In the genomic region with DNA sequence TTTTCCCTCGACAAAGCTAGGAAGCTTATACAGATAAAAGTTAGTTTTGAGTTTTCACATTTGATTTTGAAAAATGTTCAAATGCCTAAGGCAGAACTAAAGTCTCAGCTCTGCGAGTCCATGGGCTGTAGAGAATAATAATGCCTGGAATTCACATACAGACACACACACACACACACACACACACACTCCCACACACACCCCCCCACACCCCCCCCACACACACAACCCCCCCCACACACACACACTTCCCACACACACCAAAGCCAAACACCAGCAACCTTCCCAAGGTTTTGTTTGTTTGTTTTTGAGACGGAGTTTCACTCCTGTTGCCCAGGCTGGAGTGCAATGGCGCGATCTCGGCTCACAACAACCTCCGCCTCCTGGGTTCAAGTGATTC, we compare ENCODE assay signal across 35 cellular contexts.
"Had no signal": no experiment of that assay in that cellular context is flagged by ENCODE, and none has a peak within 500 bp of the region (broad histone marks: within the 10 kb centered on the region; RNA-seq: fewer than 3 reads in every experiment).

No MANE protein-coding gene starts in this region.

- H3K4me3 ChIP-seq: adrenal gland, body of pancreas, breast epithelium had no signal

- H3K9me3 ChIP-seq: adrenal gland, body of pancreas, breast epithelium had no signal

- H3K9me3 Mint-ChIP-seq: activated CD4-positive, alpha-beta memory T cell treated with anti-CD3 and anti-CD28 coated beads for 36 hours; activated CD8-positive, alpha-beta T cell treated with anti-CD3 and anti-CD28 coated beads for 36 hours; activated naive CD4-positive, alpha-beta T cell treated with anti-CD3 and anti-CD28 coated beads for 36 hours; activated naive CD4-positive, alpha-beta T cell treated with anti-CD3 and anti-CD28 coated beads, Interleukin-2, amount 50 U/mL, for 72 hours; activated naive CD8-positive, alpha-beta T cell treated with anti-CD3 and anti-CD28 coated beads for 36 hours; activated T-cell treated with anti-CD3 and anti-CD28 coated beads, Interleukin-2, amount 50 U/mL, for 72 hours; activated T-helper 1 cell treated with anti-CD3 and anti-CD28 coated beads, Interleukin-12 subunit alpha, Interleukin-12 subunit beta, Interleukin-2, Interleukin-4 antibody, amounts not matched to agents 30 ng/mL and 10 ng/mL and 1 ng/mL, durations not matched to agents 14 hours and 24 hours and 36 hours; activated T-helper 17 cell treated with anti-CD3 and anti-CD28 coated beads, Interleukin-2, amount 50 U/mL, for 72 hours; T-helper 1 cell treated with Interleukin-12 subunit alpha and Interleukin-12 subunit beta and Interleukin-4 antibody, amounts not matched to agents 30 μg/mL and 1 μg/mL, for 36 hours; T-helper 2 cell treated with Interferon-gamma antibody and Interleukin-4, amounts not matched to agents 5 μg/mL and 100 μg/mL, for 36 hours had no signal

- H3K27ac Mint-ChIP-seq: activated B cell treated with CpG ODN at 0.5 μM for 24 hours; activated CD4-positive, alpha-beta memory T cell treated with anti-CD3 and anti-CD28 coated beads for 36 hours; activated CD4-positive, alpha-beta T cell treated with anti-CD3 and anti-CD28 coated beads, Interleukin-2, amount 10 ng/mL, durations not matched to agents 24 days and 14 days; activated CD8-positive, alpha-beta T cell treated with anti-CD3 and anti-CD28 coated beads for 36 hours; activated naive CD4-positive, alpha-beta T cell treated with anti-CD3 and anti-CD28 coated beads for 36 hours; activated naive CD4-positive, alpha-beta T cell treated with anti-CD3 and anti-CD28 coated beads, Interleukin-2, amount 50 U/mL, for 72 hours; activated naive CD8-positive, alpha-beta T cell treated with anti-CD3 and anti-CD28 coated beads for 36 hours; activated T-cell treated with anti-CD3 and anti-CD28 coated beads, Interleukin-2, amount 50 U/mL, for 72 hours; activated T-helper 1 cell treated with anti-CD3 and anti-CD28 coated beads, Interleukin-12 subunit alpha, Interleukin-12 subunit beta, Interleukin-2, Interleukin-4 antibody, amounts not matched to agents 30 ng/mL and 10 ng/mL and 1 ng/mL, durations not matched to agents 14 hours and 24 hours and 36 hours; activated T-helper 17 cell treated with anti-CD3 and anti-CD28 coated beads, Interleukin-2, amount 50 U/mL, for 72 hours; T-helper 1 cell treated with Interleukin-12 subunit alpha and Interleukin-12 subunit beta and Interleukin-4 antibody, amounts not matched to agents 30 μg/mL and 1 μg/mL, for 36 hours; T-helper 2 cell treated with Interferon-gamma antibody and Interleukin-4, amounts not matched to agents 5 μg/mL and 100 μg/mL, for 36 hours had no signal

- DNase-seq: activated B cell treated with CpG ODN at 0.5 μM for 24 hours; activated CD4-positive, alpha-beta memory T cell treated with anti-CD3 and anti-CD28 coated beads for 36 hours; activated CD4-positive, alpha-beta T cell treated with anti-CD3 and anti-CD28 coated beads for 4 hours; activated CD4-positive, alpha-beta T cell treated with anti-CD3 and anti-CD28 coated beads, Interleukin-2, amount 10 ng/mL, durations not matched to agents 24 days and 14 days; activated CD4-positive, alpha-beta T cell treated with anti-CD3 and anti-CD28 coated beads, Interleukin-2, amount 50 U/mL, for 1 hour; activated CD4-positive, alpha-beta T cell treated with anti-CD3 and anti-CD28 coated beads, Interleukin-2, amount 50 U/mL, for 4 hours; activated CD4-positive, CD25-positive, alpha-beta regulatory T cell treated with anti-CD3 and anti-CD28 coated beads, Interleukin-2, amount 50 U/mL, for 72 hours; activated CD8-positive, alpha-beta memory T cell treated with anti-CD3 and anti-CD28 coated beads, Interleukin-2, amount 50 U/mL, for 4 hours; activated CD8-positive, alpha-beta T cell treated with anti-CD3 and anti-CD28 coated beads for 36 hours; activated effector memory CD4-positive, alpha-beta T cell treated with anti-CD3 and anti-CD28 coated beads, Interleukin-2, amount 50 U/mL, for 16 hours; activated gamma-delta T cell treated with Interleukin-2 at 50 U/mL for 16 hours; activated naive CD4-positive, alpha-beta T cell; activated naive CD4-positive, alpha-beta T cell treated with anti-CD3 and anti-CD28 coated beads for 36 hours; activated naive CD4-positive, alpha-beta T cell treated with anti-CD3 and anti-CD28 coated beads, Interleukin-2, amount 50 U/mL, for 16 hours; activated naive CD8-positive, alpha-beta T cell treated with anti-CD3 and anti-CD28 coated beads for 36 hours; activated T-cell treated with anti-CD3 and anti-CD28 coated beads for 4 hours; activated T-cell treated with anti-CD3 and anti-CD28 coated beads, Interleukin-2, amount 50 U/mL, for 1 hour; activated T-cell treated with anti-CD3 and anti-CD28 coated beads, Interleukin-2, amount 50 U/mL, for 4 hours; activated T-cell treated with anti-CD3 and anti-CD28 coated beads, Interleukin-2, amount 50 U/mL, for 72 hours; amniotic stem cell; aorta; body of pancreas; brain microvascular endothelial cell; central memory CD4-positive, alpha-beta T cell; T-helper 1 cell; T-helper 2 cell; T-helper 9 cell had no signal

- H3K36me3 Mint-ChIP-seq: activated CD4-positive, alpha-beta memory T cell treated with anti-CD3 and anti-CD28 coated beads for 36 hours; activated naive CD8-positive, alpha-beta T cell treated with anti-CD3 and anti-CD28 coated beads for 36 hours had no signal

- H3K36me3 ChIP-seq: adrenal gland, brain microvascular endothelial cell, breast epithelium had no signal

- H3K4me3 Mint-ChIP-seq: activated B cell treated with CpG ODN at 0.5 μM for 24 hours; activated CD4-positive, alpha-beta memory T cell treated with anti-CD3 and anti-CD28 coated beads for 36 hours; activated CD4-positive, alpha-beta T cell treated with anti-CD3 and anti-CD28 coated beads, Interleukin-2, amount 10 ng/mL, durations not matched to agents 24 days and 14 days; activated CD8-positive, alpha-beta T cell treated with anti-CD3 and anti-CD28 coated beads for 36 hours; activated naive CD4-positive, alpha-beta T cell treated with anti-CD3 and anti-CD28 coated beads for 36 hours; activated naive CD8-positive, alpha-beta T cell treated with anti-CD3 and anti-CD28 coated beads for 36 hours; activated T-cell treated with anti-CD3 and anti-CD28 coated beads, Interleukin-2, amount 50 U/mL, for 4 hours; activated T-cell treated with anti-CD3 and anti-CD28 coated beads, Interleukin-2, amount 50 U/mL, for 72 hours; activated T-helper 1 cell treated with anti-CD3 and anti-CD28 coated beads, Interleukin-12 subunit alpha, Interleukin-12 subunit beta, Interleukin-2, Interleukin-4 antibody, amounts not matched to agents 30 ng/mL and 10 ng/mL and 1 ng/mL, durations not matched to agents 14 hours and 24 hours and 36 hours; activated T-helper 17 cell treated with anti-CD3 and anti-CD28 coated beads, Interleukin-2, amount 50 U/mL, for 72 hours; T-helper 1 cell treated with Interleukin-12 subunit alpha and Interleukin-12 subunit beta and Interleukin-4 antibody, amounts not matched to agents 30 μg/mL and 1 μg/mL, for 36 hours; T-helper 2 cell treated with Interferon-gamma antibody and Interleukin-4, amounts not matched to agents 5 μg/mL and 100 μg/mL, for 36 hours had no signal

- ATAC-seq: activated CD8-positive, alpha-beta T cell treated with anti-CD3 and anti-CD28 coated beads for 36 hours; activated naive CD4-positive, alpha-beta T cell treated with anti-CD3 and anti-CD28 coated beads, Interleukin-2, amount 50 U/mL, for 72 hours; activated T-cell treated with anti-CD3 and anti-CD28 coated beads, Interleukin-2, amount 50 U/mL, for 4 hours; activated T-cell treated with anti-CD3 and anti-CD28 coated beads, Interleukin-2, amount 50 U/mL, for 72 hours; activated T-helper 17 cell treated with anti-CD3 and anti-CD28 coated beads, Interleukin-2, amount 50 U/mL, for 72 hours; body of pancreas had no signal

- H3K27ac ChIP-seq: adrenal gland, body of pancreas, brain microvascular endothelial cell, breast epithelium, VCaP had no signal

- H3K4me1 Mint-ChIP-seq: activated B cell treated with CpG ODN at 0.5 μM for 24 hours; activated CD4-positive, alpha-beta T cell treated with anti-CD3 and anti-CD28 coated beads, Interleukin-2, amount 10 ng/mL, durations not matched to agents 24 days and 14 days; activated naive CD8-positive, alpha-beta T cell treated with anti-CD3 and anti-CD28 coated beads for 36 hours; activated T-helper 17 cell treated with anti-CD3 and anti-CD28 coated beads, Interleukin-2, amount 50 U/mL, for 72 hours had no signal
